In the genomic region with DNA sequence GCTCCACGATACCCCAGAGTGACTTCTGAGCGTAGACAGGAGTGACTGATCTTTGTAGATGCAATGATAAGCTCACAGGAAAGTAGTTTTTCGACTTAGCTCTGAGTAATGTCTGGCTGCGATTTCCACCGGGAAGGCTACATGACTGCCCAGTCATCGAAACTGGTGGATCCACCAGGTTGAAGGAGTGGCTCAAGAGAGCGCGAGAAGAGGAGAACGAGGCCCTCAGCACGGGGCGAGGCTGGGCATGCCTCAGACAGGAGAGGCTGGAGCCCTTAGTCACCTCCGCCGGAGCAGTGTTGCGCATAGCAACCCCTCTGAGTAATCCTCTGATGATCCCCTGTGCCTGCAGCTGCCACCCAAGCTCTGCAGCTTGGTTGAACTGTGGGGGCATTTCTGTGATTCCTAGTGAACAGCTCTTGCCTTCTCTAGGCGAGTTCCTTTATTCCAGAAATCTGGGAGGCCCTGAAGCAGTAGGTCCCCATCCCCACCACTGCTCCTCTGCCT, we compare ENCODE assay signal across 1 cellular context.
TF ChIP-seq lines count a peak whose summit lies in the region.

No MANE protein-coding gene starts in this region.

TF ChIP-seq in IMR-90, 13 proteins besides CTCF, POLR2A, EP300 and RAD21:
- TF ChIP-seq, protein P1, sequence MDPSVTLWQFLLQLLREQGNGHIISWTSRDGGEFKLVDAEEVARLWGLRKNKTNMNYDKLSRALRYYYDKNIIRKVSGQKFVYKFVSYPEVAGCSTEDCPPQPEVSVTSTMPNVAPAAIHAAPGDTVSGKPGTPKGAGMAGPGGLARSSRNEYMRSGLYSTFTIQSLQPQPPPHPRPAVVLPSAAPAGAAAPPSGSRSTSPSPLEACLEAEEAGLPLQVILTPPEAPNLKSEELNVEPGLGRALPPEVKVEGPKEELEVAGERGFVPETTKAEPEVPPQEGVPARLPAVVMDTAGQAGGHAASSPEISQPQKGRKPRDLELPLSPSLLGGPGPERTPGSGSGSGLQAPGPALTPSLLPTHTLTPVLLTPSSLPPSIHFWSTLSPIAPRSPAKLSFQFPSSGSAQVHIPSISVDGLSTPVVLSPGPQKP (IDR thresholded peaks at IDR 0.05; ENCODE audit: borderline replicate concordance, low read depth, low read length) = no peak
- TF ChIP-seq NFE2L2 (IDR thresholded peaks at IDR 0.05; ENCODE audit: low read depth, low read length) (peak; percentile 79), RCOR1 (IDR thresholded peaks at IDR 0.05; ENCODE audit: insufficient replicate concordance, low read length) (no peak), MXI1 (IDR thresholded peaks at IDR 0.05; ENCODE audit: borderline replicate concordance, low read depth, low read length) (peak; percentile 65; the same call in 1 of the 2 replicates), SMC3 (IDR thresholded peaks at IDR 0.05; ENCODE audit: low read depth, low read length) (no peak), BHLHE40 (IDR thresholded peaks at IDR 0.05; ENCODE audit: low read depth, low read length) (peak; percentile 80), CEBPB (IDR thresholded peaks at IDR 0.05; ENCODE audit: low read depth, low read length) (peak; percentile 69), MAFK (IDR thresholded peaks at IDR 0.05; ENCODE audit: low read depth, low read length) (peak; percentile 84), FOS (IDR thresholded peaks at IDR 0.05; ENCODE audit: low read depth, low read length) (peak; percentile 93)
- TF ChIP-seq, protein P2, sequence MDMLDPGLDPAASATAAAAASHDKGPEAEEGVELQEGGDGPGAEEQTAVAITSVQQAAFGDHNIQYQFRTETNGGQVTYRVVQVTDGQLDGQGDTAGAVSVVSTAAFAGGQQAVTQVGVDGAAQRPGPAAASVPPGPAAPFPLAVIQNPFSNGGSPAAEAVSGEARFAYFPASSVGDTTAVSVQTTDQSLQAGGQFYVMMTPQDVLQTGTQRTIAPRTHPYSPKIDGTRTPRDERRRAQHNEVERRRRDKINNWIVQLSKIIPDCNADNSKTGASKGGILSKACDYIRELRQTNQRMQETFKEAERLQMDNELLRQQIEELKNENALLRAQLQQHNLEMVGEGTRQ (IDR thresholded peaks at IDR 0.05; ENCODE audit: low read depth, low read length) = peak; percentile 14; the same call in 1 of the 2 replicates
